ENCODE assay signal across 10 cellular contexts in genomic region chr1:174989540-174990181, GRCh38. TPM values are rescaled to one million over a fixed set of nuclear protein-coding genes. Genes with fewer than 3 reads are reported as not detected.
DNase-seq lines count a peak whose midpoint lies in the region; ATAC-seq and TF ChIP-seq lines count a peak whose summit lies in the region.
"Had no signal": no experiment of that assay in that cellular context is flagged by ENCODE, and none has a peak within 500 bp of the region (broad histone marks: within the 10 kb centered on the region; RNA-seq: fewer than 3 reads in every experiment).

No MANE protein-coding gene starts in this region.

- H4K20me1 ChIP-seq in Loucy (ENCODE audit: insufficient read depth, low read length, poor library complexity, severe bottlenecking): no peaks in the 10 kb centered on the region

- TF ChIP-seq CTCF in AG10803 (conservative IDR thresholded peaks at IDR 0.05; ENCODE audit: low read length): no peak
- TF ChIP-seq CTCF in Loucy (conservative IDR thresholded peaks at IDR 0.05; ENCODE audit: low read length): no peak
- TF ChIP-seq CTCF in colonic mucosa (IDR thresholded peaks at IDR 0.05): no peak

- no peaks in the 10 kb centered on the region for H3K9me2 ChIP-seq in Loucy (replicated peaks; ENCODE audit: low read depth, low read length)

- peak overlapping the region; percentile 76 for H3K4me3 Mint-ChIP-seq in natural killer cell treated with Interleukin-12 subunit alpha and Interleukin-12 subunit beta and Interleukin-15 and Interleukin-18, amount 100 ng/mL, for 72 hours

- DNase-seq in AG10803 (ENCODE audit: low read depth) (peak; percentile 28), colonic mucosa (no peak), SW480 (ENCODE audit: low spot score) (no peak), ureter (ENCODE audit: low spot score) (no peak), cortex of kidney (lab: John Stamatoyannopoulos, UW) (no peak)
- DNase-seq in natural killer cell treated with Interleukin-12 subunit alpha and Interleukin-12 subunit beta and Interleukin-15 and Interleukin-18, amount 100 ng/mL, for 72 hours (ENCODE audit: low spot score): no peak
- DNase-seq: activated gamma-delta T cell treated with Interleukin-2 at 50 U/mL for 16 hours, occipital lobe had no signal

- no peaks in the 10 kb centered on the region for H3K27me3 Mint-ChIP-seq in natural killer cell treated with Interleukin-12 subunit alpha and Interleukin-12 subunit beta and Interleukin-15 and Interleukin-18, amount 100 ng/mL, for 72 hours

- peaks cover 21 to 26% of the 10 kb centered on the region in 2 donors for H3K4me1 Mint-ChIP-seq in natural killer cell treated with Interleukin-12 subunit alpha and Interleukin-12 subunit beta and Interleukin-15 and Interleukin-18, amount 100 ng/mL, for 72 hours (ENCODE audit: low read depth in 2 of 2)

- H3K4me1 ChIP-seq in Loucy (ENCODE audit: insufficient read depth, low read length, poor library complexity, severe bottlenecking) (peaks cover 11% of the 10 kb centered on the region), colonic mucosa (no peaks in the 10 kb centered on the region)

- H3K4me3 ChIP-seq in AG10803 (ENCODE audit: low read length) (peak overlapping the region; percentile 56), Loucy (ENCODE audit: low read length, poor library complexity, severe bottlenecking) (peak overlapping the region; percentile 75), colonic mucosa (no peak overlapping the region)

- H3K27me3 ChIP-seq in Loucy (ENCODE audit: insufficient read depth, low read length, poor library complexity, severe bottlenecking) (no peaks in the 10 kb centered on the region), colonic mucosa (no peaks in the 10 kb centered on the region)

- no peaks in the 10 kb centered on the region for H3K9me3 Mint-ChIP-seq in natural killer cell treated with Interleukin-12 subunit alpha and Interleukin-12 subunit beta and Interleukin-15 and Interleukin-18, amount 100 ng/mL, for 72 hours

- no peaks in the 10 kb centered on the region for H3K79me2 ChIP-seq in Loucy (ENCODE audit: insufficient read depth, low read length)

- H3K36me3 ChIP-seq in Loucy (ENCODE audit: insufficient read depth, low read length) (no peaks in the 10 kb centered on the region), colonic mucosa (no peaks in the 10 kb centered on the region)

- H3F3A ChIP-seq in Loucy (ENCODE audit: low read depth): no peaks in the 10 kb centered on the region

- H3K27ac Mint-ChIP-seq in natural killer cell treated with Interleukin-12 subunit alpha and Interleukin-12 subunit beta and Interleukin-15 and Interleukin-18, amount 100 ng/mL, for 72 hours: peak overlapping the region; percentile 87 to 91

- peak overlapping the region; percentile 90; the same call in 1 of the 2 replicates for H2AFZ ChIP-seq in Loucy (ENCODE audit: low read length)

- peak overlapping the region; percentile 74 for H3K27ac ChIP-seq in colonic mucosa

- peaks cover 4% of the 10 kb centered on the region for H3K36me3 Mint-ChIP-seq in natural killer cell treated with Interleukin-12 subunit alpha and Interleukin-12 subunit beta and Interleukin-15 and Interleukin-18, amount 100 ng/mL, for 72 hours

- intact Hi-C loops in colonic mucosa (cut with DNase I): no loop called here

- peak overlapping the region; percentile 79 for H3K9ac ChIP-seq in Loucy (ENCODE audit: low read depth, low read length, poor library complexity, severe bottlenecking)
- H3K9ac ChIP-seq in colonic mucosa (ENCODE audit: low read depth in 2 of 2, low read length in 2 of 2): no peak overlapping the region

- no peak for ATAC-seq in natural killer cell treated with Interleukin-12 subunit alpha and Interleukin-12 subunit beta and Interleukin-15 and Interleukin-18, amount 100 ng/mL, for 72 hours
- no peak for ATAC-seq in GM18498 (IDR thresholded peaks at IDR 0.05; ENCODE audit: unreplicated experiment)

- peak overlapping the region; percentile 93 for H3K4me2 ChIP-seq in Loucy (ENCODE audit: low read depth, low read length, poor library complexity, severe bottlenecking)

- H3K9me3 ChIP-seq in Loucy (ENCODE audit: insufficient read depth, low read depth, low read length): no peaks in the 10 kb centered on the region
- H3K9me3 ChIP-seq in colonic mucosa: no peaks in the 10 kb centered on the region

RNA-seq across cellular contexts. Expression of gene CACYBP, which starts 10.1 kb away (rescaled TPM):
- 100 to 1,000 TPM in 1 of 2 donors, 10 to 100 TPM in 1; 66.9 to 182 TPM for total RNA-seq in colonic mucosa
- 100 to 1,000 TPM; 199 to 288 TPM for total RNA-seq in natural killer cell treated with Interleukin-12 subunit alpha and Interleukin-12 subunit beta and Interleukin-15 and Interleukin-18, amount 100 ng/mL, for 72 hours
- 54.1 TPM for total RNA-seq in ureter

RNA-seq across cellular contexts. Expression of gene MRPS14, which starts 33.6 kb away (rescaled TPM):
- 10 to 100 TPM; 30.4 to 36.2 TPM for total RNA-seq in colonic mucosa
- 10 to 100 TPM; 23.9 to 34.7 TPM for total RNA-seq in natural killer cell treated with Interleukin-12 subunit alpha and Interleukin-12 subunit beta and Interleukin-15 and Interleukin-18, amount 100 ng/mL, for 72 hours
- total RNA-seq in ureter: 39.8 TPM
